In genomic region chr6:72048080-72048479, GRCh38 we compare ENCODE assay signal across 17 cellular contexts.
"Had no signal": no experiment of that assay in that cellular context is flagged by ENCODE, and none has a peak within 500 bp of the region (broad histone marks: within the 10 kb centered on the region; RNA-seq: fewer than 3 reads in every experiment).

No MANE protein-coding gene starts in this region.

- H3K27me3 ChIP-seq: adrenal gland, ascending aorta, heart right ventricle, vagina had no signal

- DNase-seq: activated CD4-positive, alpha-beta T cell treated with anti-CD3 and anti-CD28 coated beads for 1 hour; activated CD4-positive, alpha-beta T cell treated with anti-CD3 and anti-CD28 coated beads, Interleukin-2, amount 50 U/mL, for 1 hour; activated T-cell treated with anti-CD3 and anti-CD28 coated beads, Interleukin-2, amount 50 U/mL, for 1 hour; adrenal gland; effector CD8-positive, alpha-beta T cell; erythroblast; foreskin fibroblast; heart right ventricle; islet precursor cell; left cardiac atrium; retina; stimulated activated CD4-positive, alpha-beta T cell treated with anti-CD3 and anti-CD28 coated beads, Interleukin-2, amount 100 ng/mL, for 24 hours; stimulated activated CD8-positive, alpha-beta memory T cell treated with anti-CD3 and anti-CD28 coated beads, Interleukin-4, amount 100 ng/mL, for 48 hours; stimulated activated naive B cell treated with anti-CD40 and anti-IgM and Interleukin-4, amounts not matched to agents 10 μg/mL and 1 μg/mL and 100 μg/mL, for 72 hours; WERI-Rb-1 had no signal

- H3K27ac ChIP-seq: adrenal gland, ascending aorta, heart right ventricle, vagina, WERI-Rb-1 had no signal

- H3K36me3 ChIP-seq: adrenal gland, ascending aorta, heart right ventricle, vagina, WERI-Rb-1 had no signal

- H3K4me1 ChIP-seq: adrenal gland, ascending aorta, heart right ventricle, vagina had no signal

- H3K4me3 ChIP-seq: adrenal gland, ascending aorta, heart right ventricle, vagina had no signal

- H3K9me3 ChIP-seq: adrenal gland, ascending aorta, heart right ventricle, vagina had no signal
